2 cellular contexts compared by ENCODE assay signal in genomic region chr21:33452362-33452761, GRCh38.
TF ChIP-seq lines count a peak whose summit lies in the region.

No MANE protein-coding gene starts in this region.

TF ChIP-seq in GM12878, 131 proteins besides CTCF, POLR2A, EP300 and RAD21:
- TF ChIP-seq ZNF384 (IDR thresholded peaks at IDR 0.05; ENCODE audit: borderline replicate concordance, low read depth, low read length) (no peak), HDAC6 (IDR thresholded peaks at IDR 0.05; ENCODE audit: unreplicated experiment) (no peak), CEBPZ (IDR thresholded peaks at IDR 0.05; ENCODE audit: low read depth, low read length) (no peak), ZNF217 (IDR thresholded peaks at IDR 0.05) (no peak), MYC (IDR thresholded peaks at IDR 0.05; ENCODE audit: insufficient read depth, insufficient read length, insufficient replicate concordance, low read length, severe bottlenecking) (no peak), CHD2 (IDR thresholded peaks at IDR 0.05; ENCODE audit: borderline replicate concordance, low read depth, low read length) (no peak), STAT3 (IDR thresholded peaks at IDR 0.05; ENCODE audit: low read depth, low read length) (no peak), JUND (IDR thresholded peaks at IDR 0.05; ENCODE audit: low read depth, low read length) (no peak), ATF7 (IDR thresholded peaks at IDR 0.05; ENCODE audit: low read depth) (no peak), STAT1 (conservative IDR thresholded peaks at IDR 0.05) (no peak), TCF7 (IDR thresholded peaks at IDR 0.05; ENCODE audit: borderline replicate concordance) (no peak), MEF2A (IDR thresholded peaks at IDR 0.05; ENCODE audit: insufficient read depth, low read depth, low read length) (no peak), CREB1 (IDR thresholded peaks at IDR 0.05; ENCODE audit: low read depth) (no peak), IRF5 (IDR thresholded peaks at IDR 0.05; ENCODE audit: borderline replicate concordance) (no peak)

TF ChIP-seq in HepG2, 621 proteins besides CTCF, POLR2A, EP300 and RAD21:
- no peak for TF ChIP-seq ZNF333 (CRISPR knock-in tag; IDR thresholded peaks at IDR 0.05; ENCODE audit: borderline replicate concordance)
- TF ChIP-seq CHD2 (IDR thresholded peaks at IDR 0.05; ENCODE audit: low read depth, low read length), result no peak
- no peak for TF ChIP-seq CENPT (CRISPR knock-in tag; IDR thresholded peaks at IDR 0.05; ENCODE audit: low read depth)
- TF ChIP-seq TBL1XR1 (IDR thresholded peaks at IDR 0.05; ENCODE audit: borderline replicate concordance, low read length, partially characterized antibody), result no peak
- TF ChIP-seq FOXA3 (CRISPR knock-in tag; IDR thresholded peaks at IDR 0.05), result no peak
- no peak for TF ChIP-seq ZNF713 (CRISPR knock-in tag; IDR thresholded peaks at IDR 0.05)
- TF ChIP-seq ZZZ3 (CRISPR knock-in tag; IDR thresholded peaks at IDR 0.05; ENCODE audit: borderline replicate concordance), result no peak
- TF ChIP-seq PRDM4 (CRISPR knock-in tag; IDR thresholded peaks at IDR 0.05; ENCODE audit: borderline replicate concordance), result no peak
- TF ChIP-seq BCL3 (CRISPR knock-in tag; IDR thresholded peaks at IDR 0.05), result no peak
- no peak for TF ChIP-seq HES4 (CRISPR knock-in tag; IDR thresholded peaks at IDR 0.05; ENCODE audit: borderline replicate concordance)
- no peak for TF ChIP-seq HMG20A (CRISPR knock-in tag; IDR thresholded peaks at IDR 0.05; ENCODE audit: borderline replicate concordance)
- no peak for TF ChIP-seq SMARCE1 (IDR thresholded peaks at IDR 0.05; ENCODE audit: borderline replicate concordance)
- TF ChIP-seq STAG1 (CRISPR knock-in tag; IDR thresholded peaks at IDR 0.05), result no peak
- TF ChIP-seq SMC3 (IDR thresholded peaks at IDR 0.05; ENCODE audit: low read length), result no peak
- no peak for TF ChIP-seq U2AF2 (IDR thresholded peaks at IDR 0.05; ENCODE audit: low read depth, low read length)
- TF ChIP-seq ZNF20 (CRISPR knock-in tag; IDR thresholded peaks at IDR 0.05), result no peak
- TF ChIP-seq ATM (IDR thresholded peaks at IDR 0.05; ENCODE audit: borderline replicate concordance), result no peak
- no peak for TF ChIP-seq HNF4G (IDR thresholded peaks at IDR 0.05; ENCODE audit: borderline replicate concordance, low read depth, low read length)
- no peak for TF ChIP-seq HNF4G (CRISPR knock-in tag; IDR thresholded peaks at IDR 0.05; ENCODE audit: borderline replicate concordance, low read depth)
